ENCODE assay signal across 8 cellular contexts in the genomic region with DNA sequence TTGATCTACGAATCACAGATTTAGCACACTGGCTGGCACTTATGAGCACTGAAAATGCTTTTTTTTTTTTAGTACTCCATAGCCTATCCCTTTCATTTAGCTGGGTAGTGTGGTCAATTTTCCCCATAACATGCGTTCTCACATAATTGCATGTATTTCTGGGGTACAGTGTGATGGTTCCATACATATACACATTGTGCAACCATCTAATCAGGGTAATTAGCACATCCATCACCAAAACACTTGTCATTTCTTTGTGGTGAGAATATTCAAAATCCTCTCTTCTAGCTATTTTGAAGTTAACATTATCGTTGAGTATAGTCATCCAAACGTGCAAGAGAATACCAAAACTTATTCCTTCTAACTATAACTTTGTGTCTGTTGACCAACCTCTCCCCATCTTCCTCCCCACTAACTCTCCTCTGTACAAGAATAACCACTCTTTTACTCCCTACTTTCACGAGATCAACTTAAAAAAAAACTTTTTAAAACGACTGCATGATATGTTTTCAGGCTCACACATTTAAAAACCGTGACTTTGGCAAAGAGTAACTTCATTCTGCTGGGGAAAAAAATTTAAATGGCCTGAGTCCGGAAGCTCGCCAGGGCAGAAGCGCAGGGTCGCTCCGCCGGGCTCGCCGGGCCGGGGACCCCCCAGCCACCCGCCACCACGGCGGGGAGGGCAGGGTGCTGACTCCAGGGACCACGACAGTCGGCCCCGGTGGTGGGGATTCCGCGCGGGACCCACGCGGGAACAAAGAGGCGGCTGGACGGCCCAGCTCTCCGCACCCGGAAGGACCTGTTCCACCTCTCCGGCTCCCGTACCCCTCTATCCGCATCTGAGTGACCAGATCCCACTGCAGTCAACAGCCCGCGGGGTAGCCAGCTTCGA. TPM values are rescaled to one million over a fixed set of nuclear protein-coding genes. Genes with fewer than 3 reads are reported as not detected.
A peak's percentile ranks its signal among the peaks of the same experiment; 100 is the strongest.
DNase-seq lines count a peak whose midpoint lies in the region; ATAC-seq and TF ChIP-seq lines count a peak whose summit lies in the region.

No MANE protein-coding gene starts in this region.

- peak; percentile 48 for DNase-seq in DMS 273 (lab: John Stamatoyannopoulos, UW; ENCODE audit: unreplicated experiment)
- no peak for DNase-seq in DMS 273 treated with DMSO at 0.1 percent for 48 hours (lab: John Stamatoyannopoulos, UW)
- no peak for DNase-seq in activated B cell treated with CpG ODN at 0.5 μM for 24 hours
- peak in 1 of 2 donors; percentile 6 for DNase-seq in cardiac muscle cell (ENCODE audit: low read depth in 1 of 2, low spot score in 1 of 2)
- DNase-seq in skeletal muscle cell (ENCODE audit: low read depth) = no peak
- DNase-seq in GM13976 (ENCODE audit: low spot score) = no peak
- DNase-seq in effector CD8-positive, alpha-beta T cell (lab: John Stamatoyannopoulos, UW) = no peak

- H3K36me3 ChIP-seq in cardiac muscle cell = no peaks in the 10 kb centered on the region

- H3K4me3 ChIP-seq in cardiac muscle cell (peak overlapping the region; percentile 82), skeletal muscle cell (ENCODE audit: low read depth, low read length) (peak overlapping the region; percentile 99)

- in situ Hi-C loops in GM13976 (cut with MboI; ENCODE audit: low sequenced_read_pairs, unreplicated experiment) = loop anchor here (5.0 kb wide), 1 partner anchor 63 kb away; no protein-coding TSS in a partner anchor

- H3K9me3 ChIP-seq in cardiac muscle cell (ENCODE audit: low read depth) = no peaks in the 10 kb centered on the region

- no peak for TF ChIP-seq CTCF in activated B cell treated with CpG ODN at 0.5 μM for 24 hours (IDR thresholded peaks at IDR 0.05)
- no peak for TF ChIP-seq CTCF in cardiac muscle cell (IDR thresholded peaks at IDR 0.05; ENCODE audit: low read depth, low read length)
- TF ChIP-seq CTCF in GM13976 (IDR thresholded peaks at IDR 0.05; ENCODE audit: borderline replicate concordance, control extremely low read depth, extremely low read depth, insufficient read depth, missing control alignments) = no peak

- H3K4me1 ChIP-seq in cardiac muscle cell (ENCODE audit: low read depth) = peaks cover 6% of the 10 kb centered on the region

- H3K27me3 ChIP-seq in cardiac muscle cell = no peaks in the 10 kb centered on the region

- intact Hi-C loops in activated B cell treated with CpG ODN at 0.5 μM for 24 hours (cut with micrococcal nuclease) = loop anchor here (1.0 to 10.0 kb wide), 9 partner anchors 29 to 625 kb away; partner anchors contain the start of gene STK24

- peaks cover 8% of the 10 kb centered on the region for H3K36me3 Mint-ChIP-seq in activated B cell treated with CpG ODN at 0.5 μM for 24 hours (ENCODE audit: low read depth)

- no peaks in the 10 kb centered on the region for H3K27me3 Mint-ChIP-seq in activated B cell treated with CpG ODN at 0.5 μM for 24 hours

- peaks cover 51% of the 10 kb centered on the region for H3K4me1 Mint-ChIP-seq in activated B cell treated with CpG ODN at 0.5 μM for 24 hours

- peak overlapping the region; percentile 94 for H3K27ac Mint-ChIP-seq in activated B cell treated with CpG ODN at 0.5 μM for 24 hours

- peak; percentile 3 for ATAC-seq in HG03060 (IDR thresholded peaks at IDR 0.05; ENCODE audit: low read depth, unreplicated experiment)
- peak; percentile 0 for ATAC-seq in activated B cell treated with CpG ODN at 0.5 μM for 24 hours (ENCODE audit: low read depth)

- no peaks in the 10 kb centered on the region for H3K9me3 Mint-ChIP-seq in activated B cell treated with CpG ODN at 0.5 μM for 24 hours

- peak overlapping the region; percentile 95 for H3K4me3 Mint-ChIP-seq in activated B cell treated with CpG ODN at 0.5 μM for 24 hours

- CTCF ChIA-PET in activated B cell treated with CpG ODN at 0.5 μM for 24 hours (lab: Charles Lee) = interaction anchor here (1.2 to 8.3 kb wide), 8 partner anchors 15 to 70 kb away, joined by 3 to 157 read pairs (median 12); partner anchors contain the start of gene GPR18

- POLR2A ChIA-PET in activated B cell treated with CpG ODN at 0.5 μM for 24 hours (lab: Charles Lee) = interaction anchor here (0.6 to 7.4 kb wide), 39 partner anchors 9 to 1411 kb away, joined by 3 to 128 read pairs (median 5); partner anchors contain the start of genes GPR18 and GPR183

- peak overlapping the region; percentile 87 for H3K27ac ChIP-seq in cardiac muscle cell

RNA-seq across cellular contexts. Expression of gene UBAC2, which starts 0.9 kb away (rescaled TPM):
- total RNA-seq in activated B cell treated with CpG ODN at 0.5 μM for 24 hours (40.6 and 51.0 TPM in 2 replicates), cardiac muscle cell (71.2 and 72.1 TPM in 2 replicates)
- polyA plus RNA-seq in cardiac muscle cell = 127 and 130 TPM in 2 replicates

RNA-seq across cellular contexts. Expression of gene GPR18, which starts 58.4 kb away (rescaled TPM):
- 29.0 and 32.4 TPM in 2 replicates for total RNA-seq in activated B cell treated with CpG ODN at 0.5 μM for 24 hours
- total RNA-seq in cardiac muscle cell = not detected in 2 replicates
- polyA plus RNA-seq in cardiac muscle cell = 0.31 and 1.2 TPM in 2 replicates

Comparison
In these comparisons a context has a peak if more than half of its experiments do, and no peak if none do; other contexts are left out.
1. RNA of gene GPR18, which starts 58.4 kb away (total RNA-seq): 29.0 to 32.4 TPM in activated B cell treated with CpG ODN at 0.5 μM for 24 hours; not detected in cardiac muscle cell; every median in the first group is over 10 times any median in the second.